In the genomic region with DNA sequence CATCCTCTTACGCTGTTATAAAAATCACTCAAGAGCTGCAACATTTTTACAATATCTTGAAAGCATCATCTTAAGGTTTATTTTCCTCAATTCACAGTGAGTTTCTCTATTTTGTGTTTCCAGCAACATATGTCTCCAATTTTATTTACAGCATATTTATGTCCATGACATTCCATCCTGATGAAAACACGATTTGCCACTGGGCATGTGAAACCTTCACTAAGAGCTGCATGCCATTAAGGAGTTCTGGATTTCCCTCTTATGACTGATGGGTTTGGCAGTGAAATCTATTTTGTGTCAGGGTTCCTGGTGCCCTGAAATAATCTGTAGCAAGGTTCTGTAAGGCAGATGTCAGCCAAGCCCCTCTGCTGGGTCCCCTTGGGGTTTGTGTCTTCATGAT, we compare ENCODE assay signal across 14 cellular contexts.
"Had no signal": no experiment of that assay in that cellular context is flagged by ENCODE, and none has a peak within 500 bp of the region (broad histone marks: within the 10 kb centered on the region; RNA-seq: fewer than 3 reads in every experiment).

No MANE protein-coding gene starts in this region.

- ATAC-seq: activated T-helper 17 cell treated with anti-CD3 and anti-CD28 coated beads, Interleukin-2, amount 50 U/mL, for 72 hours; body of pancreas; effector memory CD8-positive, alpha-beta T cell; heart right ventricle; naive thymus-derived CD8-positive, alpha-beta T cell had no signal

- DNase-seq: activated CD4-positive, alpha-beta T cell treated with anti-CD3 and anti-CD28 coated beads, Interleukin-2, amount 50 U/mL, for 1 hour; activated CD4-positive, CD25-positive, alpha-beta regulatory T cell; activated naive CD4-positive, alpha-beta T cell treated with anti-CD3 and anti-CD28 coated beads for 36 hours; activated T-cell treated with anti-CD3 and anti-CD28 coated beads for 4 hours; body of pancreas; central memory CD4-positive, alpha-beta T cell; cortex of kidney; effector memory CD8-positive, alpha-beta T cell; heart right ventricle; naive thymus-derived CD8-positive, alpha-beta T cell; small intestine; tibial artery had no signal

- H3K36me3 ChIP-seq: heart right ventricle, neutrophil, tibial artery had no signal

- H3K4me3 ChIP-seq: body of pancreas, heart right ventricle, tibial artery had no signal

- H3K9me3 ChIP-seq: body of pancreas, neutrophil, tibial artery had no signal

- H3K27me3 ChIP-seq: body of pancreas, heart right ventricle, neutrophil, tibial artery had no signal

- H3K27ac ChIP-seq: body of pancreas, heart right ventricle, neutrophil, tibial artery had no signal

- H3K4me1 ChIP-seq: body of pancreas, heart right ventricle, tibial artery had no signal
